9 cellular contexts compared by ENCODE assay signal in the genomic region with DNA sequence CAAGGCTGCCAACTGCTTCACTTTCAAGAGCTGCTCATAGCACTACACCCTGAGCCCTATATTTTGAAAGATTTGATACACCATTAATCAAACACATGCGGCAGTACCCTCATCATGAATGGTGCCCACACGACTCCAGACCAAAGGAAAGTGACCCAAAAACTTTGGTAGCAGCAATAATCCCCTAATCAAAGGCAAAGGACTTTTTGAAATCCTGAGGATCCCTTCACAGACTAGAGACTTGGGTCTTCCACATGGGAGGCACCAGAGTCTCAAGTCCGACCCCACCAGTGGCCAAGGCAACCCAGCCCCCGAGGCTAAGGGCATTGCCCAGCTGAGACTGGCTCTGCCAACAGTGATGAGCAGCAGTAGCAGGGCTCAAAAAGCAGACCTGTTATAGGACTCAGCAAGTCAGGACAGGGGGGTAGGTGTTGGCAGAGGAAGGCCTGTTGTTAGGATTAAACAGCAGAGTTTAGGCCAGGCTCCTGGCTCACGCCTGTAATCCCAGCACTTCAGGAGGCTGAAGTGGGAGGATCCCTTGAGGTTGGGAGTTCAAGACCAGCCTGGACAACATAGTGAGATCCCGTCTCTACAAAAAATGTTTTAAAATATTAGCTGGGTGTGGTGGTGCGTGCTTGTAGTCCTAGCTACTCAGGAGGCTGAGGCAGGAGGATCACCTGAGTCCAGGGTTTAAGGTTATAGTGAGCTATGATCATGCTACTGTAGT. TPM values are rescaled to one million over a fixed set of nuclear protein-coding genes. Genes with fewer than 3 reads are reported as not detected.
DNase-seq lines count a peak whose midpoint lies in the region; ATAC-seq and TF ChIP-seq lines count a peak whose summit lies in the region.
"Had no signal": no experiment of that assay in that cellular context is flagged by ENCODE, and none has a peak within 500 bp of the region (broad histone marks: within the 10 kb centered on the region; RNA-seq: fewer than 3 reads in every experiment).

No MANE protein-coding gene starts in this region.

- H3K36me3 ChIP-seq in KMS-11 (ENCODE audit: insufficient read depth), result peaks cover 9% of the 10 kb centered on the region; the same call in 1 of the 2 replicates
- H3K36me3 ChIP-seq in mammary epithelial cell (ENCODE audit: insufficient read depth, low read length), result peaks cover 17% of the 10 kb centered on the region

- in situ Hi-C loops in mammary epithelial cell (cut with MboI; ENCODE audit: low sequenced_read_pairs in 2 of 2), result no loop called here

- H3K9me3 Mint-ChIP-seq in CD14-positive monocyte (peaks cover 0 to 2% (median 0%) of the 10 kb centered on the region in 7 donors), neural crest cell (no peaks in the 10 kb centered on the region), progenitor cell of endocrine pancreas (ENCODE audit: low read depth) (no peaks in the 10 kb centered on the region)

- TF ChIP-seq CTCF in CD14-positive monocyte (IDR thresholded peaks at IDR 0.05) (no peak), KMS-11 (conservative IDR thresholded peaks at IDR 0.05; ENCODE audit: low read depth, low read length) (no peak), mammary epithelial cell (conservative IDR thresholded peaks at IDR 0.05 in 1 of 2, IDR thresholded peaks at IDR 0.05 in 1 of 2; ENCODE audit: extremely low read depth in 1 of 2, insufficient read depth in 1 of 2, low read depth in 1 of 2, low read length in 2 of 2) (no peak), neural crest cell (conservative IDR thresholded peaks at IDR 0.05) (no peak), progenitor cell of endocrine pancreas (IDR thresholded peaks at IDR 0.05; ENCODE audit: unreplicated experiment) (no peak)

- H3K36me3 Mint-ChIP-seq in CD14-positive monocyte, result peaks cover 43 to 53% of the 10 kb centered on the region in 2 donors
- peaks cover 18% of the 10 kb centered on the region for H3K36me3 Mint-ChIP-seq in neural crest cell (ENCODE audit: low read depth)
- peaks cover 13% of the 10 kb centered on the region for H3K36me3 Mint-ChIP-seq in progenitor cell of endocrine pancreas (ENCODE audit: insufficient read depth)

- H3K9ac ChIP-seq in KMS-11 (no peak overlapping the region), mammary epithelial cell (ENCODE audit: insufficient read depth, low read length) (no peak overlapping the region)

- H3K27ac ChIP-seq in KMS-11 (no peak overlapping the region), mammary epithelial cell (ENCODE audit: insufficient read depth, low read depth, low read length) (no peak overlapping the region)

- no TSS peak for BruUV-seq in mammary epithelial cell (replicated peaks; lab: Mats Ljungman, UMichigan)

- no peaks in the 10 kb centered on the region for H3K27me3 ChIP-seq in KMS-11 (ENCODE audit: insufficient read depth, low read depth)
- no peaks in the 10 kb centered on the region for H3K27me3 ChIP-seq in mammary epithelial cell (ENCODE audit: insufficient read depth, low read length)

- H3K4me3 Mint-ChIP-seq in CD14-positive monocyte, result peak overlapping the region; percentile 95 to 98
- H3K4me3 Mint-ChIP-seq in neural crest cell, result peak overlapping the region; percentile 67
- H3K4me3 Mint-ChIP-seq in progenitor cell of endocrine pancreas (ENCODE audit: low read depth), result no peak overlapping the region

- intact Hi-C loops in CD14-positive monocyte (cut with micrococcal nuclease) (loop anchor here in 1 of 2 donors (5.0 kb wide), 1 partner anchor 78 kb away; a partner anchor contains a TSS), mammary epithelial cell (cut with micrococcal nuclease) (no loop called here)

- peak overlapping the region; percentile 73 to 97 (median 91) for H3K27ac Mint-ChIP-seq in CD14-positive monocyte
- no peak overlapping the region for H3K27ac Mint-ChIP-seq in neural crest cell (ENCODE audit: unreplicated experiment)
- no peak overlapping the region for H3K27ac Mint-ChIP-seq in progenitor cell of endocrine pancreas

- ATAC-seq in HG03135 (IDR thresholded peaks at IDR 0.05; ENCODE audit: unreplicated experiment), result no peak
- ATAC-seq in HG02588 (IDR thresholded peaks at IDR 0.05; ENCODE audit: unreplicated experiment), result no peak

- H3K4me1 ChIP-seq in KMS-11 (ENCODE audit: low read depth, poor library complexity, severe bottlenecking) (peaks cover 36% of the 10 kb centered on the region), mammary epithelial cell (ENCODE audit: insufficient read depth, low read length) (peaks cover 39% of the 10 kb centered on the region)

- WGBS in mammary epithelial cell (ENCODE audit: low coverage, missing lambda C conversion rate), result 78% methylated on average over 7 of the region's 7 CpGs

- CTCF ChIA-PET in mammary epithelial cell (lab: Charles Lee; ENCODE audit: low non-redundant PET), result no interaction called here

- H2AFZ ChIP-seq in KMS-11 (ENCODE audit: low read depth) (no peak overlapping the region), mammary epithelial cell (ENCODE audit: low read depth, low read length) (no peak overlapping the region)

- H3K27me3 Mint-ChIP-seq in CD14-positive monocyte (ENCODE audit: low read depth in 3 of 3) (peaks cover 0 to 2% (median 0%) of the 10 kb centered on the region in 3 donors), neural crest cell (ENCODE audit: low read depth) (peaks cover 6% of the 10 kb centered on the region), progenitor cell of endocrine pancreas (peaks cover 3% of the 10 kb centered on the region)

- H3K4me1 Mint-ChIP-seq in CD14-positive monocyte, result peaks cover 78% of the 10 kb centered on the region
- H3K4me1 Mint-ChIP-seq in neural crest cell, result peaks cover 19% of the 10 kb centered on the region
- H3K4me1 Mint-ChIP-seq in progenitor cell of endocrine pancreas (ENCODE audit: low read depth), result peaks cover 11% of the 10 kb centered on the region

- no peak overlapping the region for H3K4me3 ChIP-seq in KMS-11 (IDR thresholded peaks at IDR 0.05; ENCODE audit: insufficient read depth, low read depth, low read length)
- H3K4me3 ChIP-seq in mammary epithelial cell (replicated peaks in 1 of 3; ENCODE audit: insufficient read depth in 1 of 3, low read depth in 2 of 3, low read length in 3 of 3), result no peak overlapping the region

- peaks cover 69% of the 10 kb centered on the region for H3K79me2 ChIP-seq in KMS-11 (ENCODE audit: insufficient read depth, low read depth)
- peaks cover 75% of the 10 kb centered on the region for H3K79me2 ChIP-seq in mammary epithelial cell (ENCODE audit: insufficient read depth, low read length)

- no peaks in the 10 kb centered on the region; the same call in 1 of the 2 replicates for H4K20me1 ChIP-seq in KMS-11 (ENCODE audit: insufficient read depth)
- H4K20me1 ChIP-seq in mammary epithelial cell (ENCODE audit: insufficient read depth, low read length), result no peaks in the 10 kb centered on the region

- H3K4me2 ChIP-seq in KMS-11 (peak overlapping the region; percentile 23; the same call in 1 of the 2 replicates), mammary epithelial cell (ENCODE audit: insufficient read depth, low read depth, low read length) (peak overlapping the region; percentile 50)

- H3K9me3 ChIP-seq in mammary epithelial cell (replicated peaks; ENCODE audit: insufficient read depth, low read length), result no peaks in the 10 kb centered on the region

- dilution Hi-C loops in mammary epithelial cell (cut with HindIII; ENCODE audit: low sequenced_read_pairs), result no loop called here

- DNase-seq in CD14-positive monocyte (ENCODE audit: low spot score) (no peak), mammary epithelial cell (no peak), neural crest cell (ENCODE audit: low read depth, low spot score) (no peak), progenitor cell of endocrine pancreas (ENCODE audit: low spot score, unreplicated experiment) (no peak), DMS 273 (lab: John Stamatoyannopoulos, UW; ENCODE audit: unreplicated experiment) (no peak)
- DNase-seq: DMS 273 treated with DMSO at 0.1 percent for 48 hours had no signal

RNA-seq across cellular contexts. Expression of a gene that starts 3.2 kb away (rescaled TPM):
- 10 to 100 TPM in 1 of 2 donors, 1 to 10 TPM in 1; 5.4 to 11.2 TPM for polyA plus RNA-seq in CD14-positive monocyte
- total RNA-seq in mammary epithelial cell, result 10 to 100 TPM; 49.5 to 95.0 TPM
- 34.9 TPM for polyA plus RNA-seq in mammary epithelial cell
- polyA minus RNA-seq in mammary epithelial cell, result 57.2 TPM
- total RNA-seq in neural crest cell, result 25.6 and 28.7 TPM in 2 replicates
- total RNA-seq in progenitor cell of endocrine pancreas, result 29.9 and 37.6 TPM in 2 replicates

RNA-seq across cellular contexts. Expression of a gene that starts 50.2 kb away (rescaled TPM):
- polyA plus RNA-seq in CD14-positive monocyte (1 to 10 TPM; 5.3 to 6.6 TPM), mammary epithelial cell (6.2 TPM)
- total RNA-seq in mammary epithelial cell (10 to 100 TPM; 11.0 to 14.8 TPM), neural crest cell (24.1 and 25.1 TPM in 2 replicates), progenitor cell of endocrine pancreas (26.7 and 29.8 TPM in 2 replicates)
- polyA minus RNA-seq in mammary epithelial cell, result 4.6 TPM

Comparison
In these comparisons a context has a peak if more than half of its experiments do, and no peak if none do; other contexts are left out.
1. H3K27ac Mint-ChIP-seq: peak in CD14-positive monocyte (7 of 7); none in neural crest cell (single experiment) and progenitor cell of endocrine pancreas (single experiment).